In genomic region chr22:45319319-45319675, GRCh38 we compare ENCODE assay signal across 8 cellular contexts. TPM values are rescaled to one million over a fixed set of nuclear protein-coding genes. Genes with fewer than 3 reads are reported as not detected.
A peak's percentile ranks its signal among the peaks of the same experiment; 100 is the strongest.
DNase-seq lines count a peak whose midpoint lies in the region; ATAC-seq and TF ChIP-seq lines count a peak whose summit lies in the region.

No MANE protein-coding gene starts in this region.

- intact Hi-C loops in left cardiac atrium (cut with DNase I) (no loop called here), spleen (cut with DNase I; ENCODE audit: low total_unique reads) (no loop called here)

- peaks cover 24% of the 10 kb centered on the region for H3K4me1 ChIP-seq in GM23248 (ENCODE audit: insufficient read depth)
- H3K4me1 ChIP-seq in spleen, result peaks cover 6 to 76% (median 42%) of the 10 kb centered on the region in 6 donors

- H3K4me2 ChIP-seq in GM23248 (ENCODE audit: unreplicated experiment), result no peak overlapping the region

- peak overlapping the region; percentile 90 for H3K27ac ChIP-seq in GM23248
- H3K27ac ChIP-seq in spleen, result peak overlapping the region; percentile 76 to 92 (median 84)

- H3K9ac ChIP-seq in GM23248, result peak overlapping the region; percentile 71

- CTCF ChIA-PET in activated CD8-positive, alpha-beta T cell treated with anti-CD3 and anti-CD28 coated beads, Interleukin-2, amount 10 ng/mL, durations not matched to agents 7 days and 5 days (lab: Charles Lee), result interaction anchor here (0.8 kb wide), 1 partner anchor 47 kb away, joined by 3 read pairs; no protein-coding TSS in a partner anchor

- 29 to 42% methylated on average over 5 of the region's 5 CpGs for WGBS in GM23248 (ENCODE audit: low coverage in 1 of 2, low lambda C conversion rate in 2 of 2, missing lambda C conversion rate in 2 of 2), 2 experiments
- WGBS in spleen, 5 donors, result 67 to 81% (median 78%) methylated on average over 5 of the region's 5 CpGs

- POLR2A ChIA-PET in activated CD8-positive, alpha-beta T cell treated with anti-CD3 and anti-CD28 coated beads, Interleukin-2, amount 10 ng/mL, durations not matched to agents 7 days and 5 days (lab: Charles Lee), result interaction anchor here (0.6 to 3.7 kb wide), 3 partner anchors 22 to 255 kb away, joined by 3 to 18 read pairs (median 3); partner anchors contain the start of genes RIBC2 and SMC1B

- no peaks in the 10 kb centered on the region for H4K20me1 ChIP-seq in GM23248 (ENCODE audit: insufficient read depth)

- peak overlapping the region; percentile 99 for H3K27ac Mint-ChIP-seq in activated CD8-positive, alpha-beta T cell treated with anti-CD3 and anti-CD28 coated beads, Interleukin-2, amount 10 ng/mL, durations not matched to agents 7 days and 5 days

- in situ Hi-C loops in GM23248 (cut with MboI), result no loop called here

- peaks cover 50% of the 10 kb centered on the region for H3K79me2 ChIP-seq in GM23248 (ENCODE audit: insufficient read depth)

- no peaks in the 10 kb centered on the region for H3K27me3 Mint-ChIP-seq in activated CD8-positive, alpha-beta T cell treated with anti-CD3 and anti-CD28 coated beads, Interleukin-2, amount 10 ng/mL, durations not matched to agents 7 days and 5 days (ENCODE audit: low read depth)

- peaks cover 22% of the 10 kb centered on the region for H3F3A ChIP-seq in GM23248 (ENCODE audit: insufficient read depth)

- peaks cover 79% of the 10 kb centered on the region for H3K4me1 Mint-ChIP-seq in activated CD8-positive, alpha-beta T cell treated with anti-CD3 and anti-CD28 coated beads, Interleukin-2, amount 10 ng/mL, durations not matched to agents 7 days and 5 days (ENCODE audit: low read depth)

- H3K27me3 ChIP-seq in GM23248 (replicated peaks; ENCODE audit: insufficient read depth) (no peaks in the 10 kb centered on the region), spleen (replicated peaks in 1 of 7) (no peaks in the 10 kb centered on the region)

- ATAC-seq in activated CD8-positive, alpha-beta T cell treated with anti-CD3 and anti-CD28 coated beads, Interleukin-2, amount 10 ng/mL, durations not matched to agents 7 days and 5 days, result no peak
- ATAC-seq in left cardiac atrium (peak; percentile 67), omental fat pad (ENCODE audit: low FRiP score) (no peak)

- peak overlapping the region; percentile 80 for H3K4me3 Mint-ChIP-seq in activated CD8-positive, alpha-beta T cell treated with anti-CD3 and anti-CD28 coated beads, Interleukin-2, amount 10 ng/mL, durations not matched to agents 7 days and 5 days

- DNase-seq in GM23248 (peak; percentile 51), left cardiac atrium (peak; percentile 43), spleen (no peak), omental fat pad (ENCODE audit: low spot score) (no peak), NCI-H2081 (lab: John Stamatoyannopoulos, UW) (no peak), Ammon's horn (ENCODE audit: low spot score) (no peak), RKO (ENCODE audit: low spot score) (no peak)
- DNase-seq in activated CD8-positive, alpha-beta T cell treated with anti-CD3 and anti-CD28 coated beads, Interleukin-2, amount 10 ng/mL, durations not matched to agents 7 days and 5 days, result no peak

- TF ChIP-seq CTCF in spleen (IDR thresholded peaks at IDR 0.05 in 8 of 11, conservative IDR thresholded peaks at IDR 0.05 in 3 of 11) (no peak), omental fat pad (IDR thresholded peaks at IDR 0.05) (no peak)

- H3K9me2 ChIP-seq in GM23248 (ENCODE audit: insufficient read depth), result no peaks in the 10 kb centered on the region

- H3K9me3 Mint-ChIP-seq in activated CD8-positive, alpha-beta T cell treated with anti-CD3 and anti-CD28 coated beads, Interleukin-2, amount 10 ng/mL, durations not matched to agents 7 days and 5 days (ENCODE audit: insufficient read depth), result no peaks in the 10 kb centered on the region

- H3K9me3 ChIP-seq in GM23248 (ENCODE audit: low read depth) (no peaks in the 10 kb centered on the region), spleen (no peaks in the 10 kb centered on the region)

- H3K4me3 ChIP-seq in GM23248 (no peak overlapping the region), spleen (peak overlapping the region in 1 of 8 donors; percentile 55)

- no peak for TF ChIP-seq POLR2A in spleen (IDR thresholded peaks at IDR 0.05)

- no peaks in the 10 kb centered on the region; the same call in 1 of the 2 replicates for H3K36me3 ChIP-seq in GM23248 (ENCODE audit: low read depth)
- H3K36me3 ChIP-seq in spleen, result peaks cover 0 to 29% (median 19%) of the 10 kb centered on the region in 6 donors

- peak overlapping the region; percentile 80 for H2AFZ ChIP-seq in GM23248

- peaks cover 31% of the 10 kb centered on the region for H3K36me3 Mint-ChIP-seq in activated CD8-positive, alpha-beta T cell treated with anti-CD3 and anti-CD28 coated beads, Interleukin-2, amount 10 ng/mL, durations not matched to agents 7 days and 5 days (ENCODE audit: low read depth)

RNA-seq across cellular contexts. Expression of gene FAM118A, which starts 9.6 kb away (rescaled TPM):
- total RNA-seq in GM23248 (2014; rRNA removed; shearing (Covaris generic)), result 5.2 and 11.1 TPM in 2 replicates
- 8.0 and 8.5 TPM in 2 replicates for polyA plus RNA-seq in GM23248 (2016; fragmentation: Nextera tagmentation; extraction: Ambion mirVana)
- 10 to 100 TPM; 50.6 to 50.7 TPM for total RNA-seq in activated CD8-positive, alpha-beta T cell treated with anti-CD3 and anti-CD28 coated beads, Interleukin-2, amount 10 ng/mL, durations not matched to agents 7 days and 5 days
- 10 to 100 TPM; 20.9 to 23.5 TPM for total RNA-seq in left cardiac atrium
- 100 to 1,000 TPM in 2 of 7 donors, 10 to 100 TPM in 5; 42.2 to 127 (median 64.6) TPM for total RNA-seq in spleen
- 100 to 1,000 TPM in 1 of 3 donors, 10 to 100 TPM in 2; 13.0 to 205 (median 22.7) TPM for polyA plus RNA-seq in spleen
- 10 to 100 TPM; 16.9 to 59.0 (median 33.7) TPM for total RNA-seq in omental fat pad

RNA-seq across cellular contexts. Expression of gene UPK3A, which starts 34.5 kb away (rescaled TPM):
- not detected in 2 replicates for total RNA-seq in GM23248 (2014; rRNA removed; shearing (Covaris generic))
- polyA plus RNA-seq in GM23248 (2016; fragmentation: Nextera tagmentation; extraction: Ambion mirVana) (not detected in 2 replicates), spleen (1 to 10 TPM in 2 of 3 donors, under 1 TPM in 1; 0.35 to 2.7 (median 2.4) TPM)
- not detected for total RNA-seq in activated CD8-positive, alpha-beta T cell treated with anti-CD3 and anti-CD28 coated beads, Interleukin-2, amount 10 ng/mL, durations not matched to agents 7 days and 5 days
- total RNA-seq in left cardiac atrium (under 1 TPM in 1 of 2 donors, not detected in 1; 0.29 TPM), spleen (1 to 10 TPM in 1 of 7 donors, under 1 TPM in 1, not detected in 5; 0.79 to 1.4 TPM), omental fat pad (not detected)

Comparison
In these comparisons a context has a peak if more than half of its experiments do, and no peak if none do; other contexts are left out.
1. DNase-seq: peak in GM23248 (single experiment) and left cardiac atrium (single experiment); none in activated CD8-positive, alpha-beta T cell treated with anti-CD3 and anti-CD28 coated beads, Interleukin-2, amount 10 ng/mL, durations not matched to agents 7 days and 5 days (single experiment), spleen (single experiment), omental fat pad (single experiment), NCI-H2081 (0 of 2), Ammon's horn (single experiment) and RKO (single experiment).
2. ATAC-seq: peak in left cardiac atrium (2 of 2); none in activated CD8-positive, alpha-beta T cell treated with anti-CD3 and anti-CD28 coated beads, Interleukin-2, amount 10 ng/mL, durations not matched to agents 7 days and 5 days (single experiment) and omental fat pad (single experiment).